Comparison of ENCODE assay signal across 8 cellular contexts in genomic region chr9:136864996-136865767, GRCh38. TPM values are rescaled to one million over a fixed set of nuclear protein-coding genes. Genes with fewer than 3 reads are reported as not detected.
DNase-seq lines count a peak whose midpoint lies in the region; TF ChIP-seq lines count a peak whose summit lies in the region.

No MANE protein-coding gene starts in this region.

- peaks cover 5% of the 10 kb centered on the region for H3K4me1 ChIP-seq in cardiac muscle cell (ENCODE audit: low read depth)
- peaks cover 6% of the 10 kb centered on the region for H3K4me1 ChIP-seq in mesodermal cell (ENCODE audit: control insufficient read depth, insufficient read depth, low read length, poor library complexity, severe bottlenecking)

- H3K27ac ChIP-seq in cardiac muscle cell: peak overlapping the region; percentile 95
- peak overlapping the region; percentile 10 for H3K27ac ChIP-seq in mesodermal cell (ENCODE audit: low read depth, low read length, severe bottlenecking)

- WGBS in mesodermal cell (ENCODE audit: insufficient coverage in 2 of 2), 2 experiments: 72 to 76% methylated on average over 7 to 11 of the region's 11 CpGs

- no peaks in the 10 kb centered on the region for H3K27me3 ChIP-seq in cardiac muscle cell

- H3K36me3 ChIP-seq in cardiac muscle cell (peaks cover 19% of the 10 kb centered on the region), mesodermal cell (ENCODE audit: control insufficient read depth, insufficient read depth, low read length) (peaks cover 50% of the 10 kb centered on the region)

- intact Hi-C loops in cardiac septum (cut with DNase I): no loop called here

- H3K4me3 ChIP-seq in cardiac muscle cell (peak overlapping the region; percentile 99), cardiac fibroblast (replicated peaks in 1 of 2; ENCODE audit: low read depth in 2 of 2, low read length in 2 of 2) (peak overlapping the region; percentile 77 to 92), mesodermal cell (ENCODE audit: extremely low read depth, insufficient read depth, low read length, poor library complexity, severe bottlenecking) (peak overlapping the region; percentile 82)

- TF ChIP-seq CTCF in cardiac muscle cell (IDR thresholded peaks at IDR 0.05; ENCODE audit: low read depth, low read length) (no peak), cardiac fibroblast (IDR thresholded peaks at IDR 0.05; ENCODE audit: low read depth, low read length) (no peak)

- H3K9me3 ChIP-seq in cardiac muscle cell (ENCODE audit: low read depth): no peaks in the 10 kb centered on the region
- peaks cover 20% of the 10 kb centered on the region for H3K9me3 ChIP-seq in mesodermal cell (ENCODE audit: control insufficient read depth, low read length)

- no peak for DNase-seq in cardiac muscle cell (ENCODE audit: low read depth in 1 of 2, low spot score in 1 of 2)
- DNase-seq in cardiac septum (ENCODE audit: low spot score): no peak
- no peak for DNase-seq in cardiac fibroblast (ENCODE audit: low read depth in 2 of 2)
- no peak for DNase-seq in CD1c-positive myeloid dendritic cell (ENCODE audit: extremely low spot score)
- no peak for DNase-seq in COLO829 (ENCODE audit: low spot score)
- no peak for DNase-seq in HT-29 (ENCODE audit: low spot score)
- no peak for DNase-seq in epidermal melanocyte (ENCODE audit: insufficient read length, low spot score)

RNA-seq across cellular contexts. Expression of gene EDF1, which starts 0.9 kb away (rescaled TPM):
- 741 and 1,028 TPM in 2 replicates for total RNA-seq in cardiac muscle cell
- polyA plus RNA-seq in cardiac muscle cell: 496 and 793 TPM in 2 replicates
- total RNA-seq in cardiac septum: 293 TPM
- polyA plus RNA-seq in mesodermal cell (2013, experiment 1 of 2): 264 TPM
- polyA plus RNA-seq in mesodermal cell (2013, experiment 2 of 2): 220 TPM
- total RNA-seq in HT-29 (2014; rRNA removed; shearing (Covaris generic)): 428 and 484 TPM in 2 replicates

RNA-seq across cellular contexts. Expression of gene MAMDC4, which starts 13.0 kb away (rescaled TPM):
- total RNA-seq in cardiac muscle cell: 22.2 and 29.7 TPM in 2 replicates
- polyA plus RNA-seq in cardiac muscle cell: 8.7 and 17.8 TPM in 2 replicates
- 11.0 TPM for total RNA-seq in cardiac septum
- 10.9 TPM for polyA plus RNA-seq in mesodermal cell (2013, experiment 1 of 2)
- polyA plus RNA-seq in mesodermal cell (2013, experiment 2 of 2): 9.7 TPM
- total RNA-seq in HT-29 (2014; rRNA removed; shearing (Covaris generic)): 14.9 and 29.8 TPM in 2 replicates

RNA-seq across cellular contexts. Expression of gene PHPT1, which starts 16.0 kb away (rescaled TPM):
- total RNA-seq in cardiac muscle cell (185 and 235 TPM in 2 replicates), cardiac septum (296 TPM)
- 557 and 565 TPM in 2 replicates for polyA plus RNA-seq in cardiac muscle cell
- 189 TPM for polyA plus RNA-seq in mesodermal cell (2013, experiment 1 of 2)
- 175 TPM for polyA plus RNA-seq in mesodermal cell (2013, experiment 2 of 2)
- 230 and 232 TPM in 2 replicates for total RNA-seq in HT-29 (2014; rRNA removed; shearing (Covaris generic))

RNA-seq across cellular contexts. Expression of gene TRAF2, which starts 21.1 kb away (rescaled TPM):
- total RNA-seq in cardiac muscle cell (20.0 and 25.6 TPM in 2 replicates), cardiac septum (10.2 TPM)
- polyA plus RNA-seq in cardiac muscle cell: 37.2 and 45.6 TPM in 2 replicates
- polyA plus RNA-seq in mesodermal cell (2013, experiment 1 of 2): 22.6 TPM
- polyA plus RNA-seq in mesodermal cell (2013, experiment 2 of 2): 19.3 TPM
- total RNA-seq in HT-29 (2014; rRNA removed; shearing (Covaris generic)): 36.4 and 36.7 TPM in 2 replicates

RNA-seq across cellular contexts. Expression of gene AJM1, which starts 22.9 kb away (rescaled TPM):
- total RNA-seq in cardiac muscle cell (8.5 and 12.2 TPM in 2 replicates), cardiac septum (8.6 TPM)
- 8.7 and 12.1 TPM in 2 replicates for polyA plus RNA-seq in cardiac muscle cell
- 4.0 TPM for polyA plus RNA-seq in mesodermal cell (2013, experiment 1 of 2)
- 3.3 TPM for polyA plus RNA-seq in mesodermal cell (2013, experiment 2 of 2)
- 9.0 and 9.4 TPM in 2 replicates for total RNA-seq in HT-29 (2014; rRNA removed; shearing (Covaris generic))
